In the genomic region with DNA sequence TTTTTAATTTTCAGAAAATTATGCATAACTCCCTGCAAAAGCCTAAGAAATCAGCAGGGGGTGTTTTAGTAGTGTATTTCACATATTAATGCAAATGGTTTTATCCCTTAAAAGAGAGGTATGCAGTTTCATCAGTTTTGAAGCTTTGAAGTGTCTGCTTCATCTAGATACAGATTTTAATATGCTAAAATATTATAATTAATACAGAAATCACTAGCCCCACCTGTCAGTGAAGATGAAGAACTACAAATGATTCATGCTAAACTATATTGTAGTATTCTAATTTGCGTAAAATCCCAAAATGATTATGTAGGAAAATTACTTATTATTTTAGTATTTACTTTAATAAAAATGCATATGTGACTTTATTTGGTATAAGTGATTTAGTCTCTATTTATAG, we compare ENCODE assay signal across 16 cellular contexts. TPM values are rescaled to one million over a fixed set of nuclear protein-coding genes. Genes with fewer than 3 reads are reported as not detected.
A peak's percentile ranks its signal among the peaks of the same experiment; 100 is the strongest.
DNase-seq lines count a peak whose midpoint lies in the region; ATAC-seq, FAIRE-seq and TF ChIP-seq lines count a peak whose summit lies in the region.
"Had no signal": no experiment of that assay in that cellular context is flagged by ENCODE, and none has a peak within 500 bp of the region (broad histone marks: within the 10 kb centered on the region; RNA-seq: fewer than 3 reads in every experiment).

No MANE protein-coding gene starts in this region.

- BruUV-seq in K562 (replicated peaks; lab: Mats Ljungman, UMichigan): no TSS peak

- no peak overlapping the region for H3K9ac ChIP-seq in Karpas-422 (ENCODE audit: low read length)
- no peak overlapping the region for H3K9ac ChIP-seq in K562 (ENCODE audit: insufficient read depth in 1 of 2, low read depth in 2 of 2, low read length in 2 of 2)
- no peak overlapping the region for H3K9ac ChIP-seq in neural cell (ENCODE audit: low read length)

- peaks cover 9% of the 10 kb centered on the region for H3K36me3 Mint-ChIP-seq in activated naive CD8-positive, alpha-beta T cell treated with anti-CD3 and anti-CD28 coated beads, Interleukin-2, amount 50 U/mL, for 24 hours (ENCODE audit: low read depth)
- H3K36me3 Mint-ChIP-seq: IgD-negative memory B cell had no signal

- H3K9me3 Mint-ChIP-seq in activated naive CD8-positive, alpha-beta T cell treated with anti-CD3 and anti-CD28 coated beads, Interleukin-2, amount 50 U/mL, for 24 hours: no peaks in the 10 kb centered on the region
- H3K9me3 Mint-ChIP-seq: activated B cell treated with CpG ODN at 0.5 μM for 24 hours; activated T-cell treated with anti-CD3 and anti-CD28 coated beads, Interleukin-2, amount 50 U/mL, for 24 hours; IgD-negative memory B cell had no signal

- H3K79me2 ChIP-seq in Karpas-422 (ENCODE audit: low read length): peaks cover 21% of the 10 kb centered on the region
- peaks cover 20% of the 10 kb centered on the region for H3K79me2 ChIP-seq in K562 (ENCODE audit: control insufficient read depth, insufficient read depth, low read length)
- H3K79me2 ChIP-seq in neural cell (replicated peaks; ENCODE audit: insufficient read depth, low read length): peaks cover 7% of the 10 kb centered on the region

- H3K4me2 ChIP-seq in Karpas-422 (ENCODE audit: low read depth, low read length, poor library complexity, severe bottlenecking) (no peak overlapping the region), K562 (ENCODE audit: insufficient read depth, low read length) (no peak overlapping the region), neural cell (ENCODE audit: low read length) (no peak overlapping the region)

- H3K27me3 ChIP-seq in Karpas-422 (ENCODE audit: low read length) (no peaks in the 10 kb centered on the region), K562 (ENCODE audit: control insufficient read depth in 2 of 2, insufficient read depth in 2 of 2, low read length in 2 of 2) (no peaks in the 10 kb centered on the region), neural cell (ENCODE audit: insufficient read depth, low read depth, low read length) (no peaks in the 10 kb centered on the region), esophagus squamous epithelium (no peaks in the 10 kb centered on the region), ascending aorta (no peaks in the 10 kb centered on the region)
- H3K27me3 ChIP-seq: body of pancreas had no signal

- POLR2A ChIA-PET in K562 (lab: Yijun Ruan, JAX): interaction anchor here (0.6 kb wide), 1 partner anchor 10 kb away, joined by 4 read pairs; no protein-coding TSS in a partner anchor

- peaks cover 35% of the 10 kb centered on the region for H3K4me1 Mint-ChIP-seq in activated naive CD8-positive, alpha-beta T cell treated with anti-CD3 and anti-CD28 coated beads, Interleukin-2, amount 50 U/mL, for 24 hours

- TF ChIP-seq POLR2A in K562 (conservative IDR thresholded peaks at IDR 0.05) (no peak), esophagus squamous epithelium (IDR thresholded peaks at IDR 0.05) (no peak)

- no peak for FAIRE-seq in K562 (lab: Jason Lieb, UNC)

- H3K27ac ChIP-seq in Karpas-422 (ENCODE audit: low read length) (no peak overlapping the region), K562 (ENCODE audit: extremely low read depth, low read depth, low read length) (no peak overlapping the region), neural cell (ENCODE audit: low read length) (no peak overlapping the region), esophagus squamous epithelium (no peak overlapping the region), ascending aorta (no peak overlapping the region)
- H3K27ac ChIP-seq: body of pancreas had no signal

- no peaks in the 10 kb centered on the region for H3K9me3 ChIP-seq in Karpas-422 (ENCODE audit: low read length)
- no peaks in the 10 kb centered on the region for H3K9me3 ChIP-seq in K562 (replicated peaks; ENCODE audit: control insufficient read depth, insufficient read depth, low read depth, low read length)
- H3K9me3 ChIP-seq in neural cell (ENCODE audit: low read length): no peaks in the 10 kb centered on the region
- no peaks in the 10 kb centered on the region for H3K9me3 ChIP-seq in esophagus squamous epithelium
- no peaks in the 10 kb centered on the region for H3K9me3 ChIP-seq in ascending aorta
- H3K9me3 ChIP-seq: body of pancreas had no signal

- in situ Hi-C loops in K562 (cut with MboI): loop anchor here (25.0 kb wide), 1 partner anchor 1870 kb away; no protein-coding TSS in a partner anchor

- ATAC-seq in K562: no peak
- no peak for ATAC-seq in activated naive CD8-positive, alpha-beta T cell treated with anti-CD3 and anti-CD28 coated beads, Interleukin-2, amount 50 U/mL, for 24 hours
- ATAC-seq: body of pancreas had no signal

- no peak overlapping the region for H2AFZ ChIP-seq in Karpas-422 (ENCODE audit: low read length)
- H2AFZ ChIP-seq in K562 (ENCODE audit: low read depth, low read length): no peak overlapping the region
- H2AFZ ChIP-seq in neural cell (ENCODE audit: low read depth, low read length): no peak overlapping the region

- H3K27me3 Mint-ChIP-seq in activated naive CD8-positive, alpha-beta T cell treated with anti-CD3 and anti-CD28 coated beads, Interleukin-2, amount 50 U/mL, for 24 hours: peaks cover 1% of the 10 kb centered on the region
- H3K27me3 Mint-ChIP-seq: activated B cell treated with CpG ODN at 0.5 μM for 24 hours; activated T-cell treated with anti-CD3 and anti-CD28 coated beads, Interleukin-2, amount 50 U/mL, for 24 hours; IgD-negative memory B cell had no signal

- no peak overlapping the region for H3K4me3 Mint-ChIP-seq in activated naive CD8-positive, alpha-beta T cell treated with anti-CD3 and anti-CD28 coated beads, Interleukin-2, amount 50 U/mL, for 24 hours
- H3K4me3 Mint-ChIP-seq: activated B cell treated with CpG ODN at 0.5 μM for 24 hours; activated T-cell treated with anti-CD3 and anti-CD28 coated beads, Interleukin-2, amount 50 U/mL, for 24 hours had no signal

- DNase-seq in DMS 273 (lab: John Stamatoyannopoulos, UW; ENCODE audit: unreplicated experiment) (peak; percentile 13), DMS 273 treated with DMSO at 0.1 percent for 48 hours (lab: John Stamatoyannopoulos, UW) (no peak), Karpas-422 (peak; percentile 67), K562 (ENCODE audit: extremely low read depth in 1 of 4, low spot score in 3 of 4) (no peak), esophagus squamous epithelium (lab: John Stamatoyannopoulos, UW) (no peak), ascending aorta (ENCODE audit: low spot score in 2 of 2) (no peak)
- DNase-seq in activated naive CD8-positive, alpha-beta T cell treated with anti-CD3 and anti-CD28 coated beads, Interleukin-2, amount 50 U/mL, for 24 hours: no peak
- DNase-seq: 8988T; activated B cell treated with CpG ODN at 0.5 μM for 24 hours; activated T-cell treated with anti-CD3 and anti-CD28 coated beads, Interleukin-2, amount 50 U/mL, for 24 hours; body of pancreas; DMS79; SHP77 treated with DMSO at 0.1 percent for 48 hours had no signal

- TF ChIP-seq EP300 in K562 (IDR thresholded peaks at IDR 0.05; ENCODE audit: low read length) (no peak), neural cell (conservative IDR thresholded peaks at IDR 0.05; ENCODE audit: poor library complexity, severe bottlenecking) (no peak)

- TF ChIP-seq RAD21 in K562 (CRISPR knock-in tag; conservative IDR thresholded peaks at IDR 0.05 in 1 of 2, IDR thresholded peaks at IDR 0.05 in 1 of 2) (no peak), neural cell (conservative IDR thresholded peaks at IDR 0.05) (no peak)

- peaks cover 35% of the 10 kb centered on the region for H3K4me1 ChIP-seq in Karpas-422 (ENCODE audit: low read length)
- peaks cover 4 to 7% of the 10 kb centered on the region in 2 experiments; a peak in 3 of 5 replicates for H3K4me1 ChIP-seq in K562 (replicated peaks in 1 of 2; ENCODE audit: control insufficient read depth in 2 of 2, insufficient read depth in 2 of 2, low read length in 2 of 2)
- H3K4me1 ChIP-seq in esophagus squamous epithelium: peaks cover 0 to 22% (median 3%) of the 10 kb centered on the region in 3 donors
- peaks cover 0 to 3% of the 10 kb centered on the region in 2 donors for H3K4me1 ChIP-seq in ascending aorta

- 100% methylated on average over 1 of the region's 1 CpG for WGBS in K562 (ENCODE audit: insufficient coverage, low coverage, missing lambda C conversion rate)
- WGBS in esophagus squamous epithelium, 2 donors: 73 to 93% methylated on average over 1 of the region's 1 CpG

- H3K36me3 ChIP-seq in Karpas-422 (ENCODE audit: insufficient read depth, low read length) (peaks cover 5% of the 10 kb centered on the region; the same call in 1 of the 2 replicates), K562 (ENCODE audit: control insufficient read depth, insufficient read depth, low read length) (peaks cover 7% of the 10 kb centered on the region), neural cell (ENCODE audit: insufficient read depth, low read length) (no peaks in the 10 kb centered on the region), esophagus squamous epithelium (no peaks in the 10 kb centered on the region), ascending aorta (no peaks in the 10 kb centered on the region)

- H4K20me1 ChIP-seq in Karpas-422 (ENCODE audit: insufficient read depth, low read depth, low read length) (no peaks in the 10 kb centered on the region), K562 (replicated peaks; ENCODE audit: control insufficient read depth, insufficient read depth, low read length) (no peaks in the 10 kb centered on the region), neural cell (ENCODE audit: insufficient read depth) (no peaks in the 10 kb centered on the region)

- H3K4me3 ChIP-seq in Karpas-422 (ENCODE audit: low read length) (no peak overlapping the region), K562 (no peak overlapping the region), neural cell (ENCODE audit: low read length) (no peak overlapping the region), esophagus squamous epithelium (no peak overlapping the region), ascending aorta (no peak overlapping the region)
- H3K4me3 ChIP-seq: body of pancreas had no signal

- no peaks in the 10 kb centered on the region for H3F3A ChIP-seq in neural cell (ENCODE audit: insufficient read depth, low read length, poor library complexity, severe bottlenecking)

- no peak overlapping the region for H3K27ac Mint-ChIP-seq in activated naive CD8-positive, alpha-beta T cell treated with anti-CD3 and anti-CD28 coated beads, Interleukin-2, amount 50 U/mL, for 24 hours
- H3K27ac Mint-ChIP-seq: activated B cell treated with CpG ODN at 0.5 μM for 24 hours; activated T-cell treated with anti-CD3 and anti-CD28 coated beads, Interleukin-2, amount 50 U/mL, for 24 hours; IgD-negative memory B cell had no signal

- CTCF ChIA-PET in K562 (lab: Yijun Ruan, JAX; ENCODE audit: low intra/inter-chr PET ratio): no interaction called here

- no peaks in the 10 kb centered on the region for H3K9me1 ChIP-seq in K562 (ENCODE audit: control insufficient read depth, insufficient read depth, low read length)

- intact Hi-C loops in K562 (cut with micrococcal nuclease) (loop anchor here (10.0 kb wide), 1 partner anchor 1368 kb away; no protein-coding TSS in a partner anchor), esophagus squamous epithelium (cut with DNase I) (no loop called here), ascending aorta (cut with DNase I) (no loop called here)

- TF ChIP-seq CTCF in K562 (IDR thresholded peaks at IDR 0.05 in 2 of 3, conservative IDR thresholded peaks at IDR 0.05 in 1 of 3; ENCODE audit: insufficient read depth in 2 of 3, low read depth in 1 of 3, low read length in 3 of 3): peak in 1 of 3 experiments; percentile 48; a peak in 2 of 6 replicates
- peak; percentile 45 for TF ChIP-seq CTCF in neural cell (IDR thresholded peaks at IDR 0.05; ENCODE audit: poor library complexity, severe bottlenecking)
- peak in 1 of 6 experiments; percentile 25 for TF ChIP-seq CTCF in esophagus squamous epithelium (IDR thresholded peaks at IDR 0.05)
- TF ChIP-seq CTCF in ascending aorta (IDR thresholded peaks at IDR 0.05): no peak

- H3K9me2 ChIP-seq in Karpas-422 (replicated peaks; ENCODE audit: insufficient read depth, low read length) (no peaks in the 10 kb centered on the region), neural cell (ENCODE audit: insufficient read depth, low read length) (no peaks in the 10 kb centered on the region)

RNA-seq across cellular contexts. Expression of a gene that starts 2.9 kb away (rescaled TPM):
- 40.3 and 45.0 TPM in 2 replicates for total RNA-seq in Karpas-422 (2014; rRNA removed; shearing (Covaris generic); ENCODE audit: low replicate concordance)
- total RNA-seq in K562 (2011; cell fraction: chromatin; rRNA removed; ENCODE audit: low replicate concordance): 78.0 and 128 TPM in 2 replicates
- 43.4 and 57.8 TPM in 2 replicates for total RNA-seq in K562 (2011; cell fraction: nucleolus; rRNA removed)
- 59.3 and 74.2 TPM in 2 replicates for total RNA-seq in K562 (2011; cell fraction: nucleoplasm; rRNA removed)
- 34.5 and 34.6 TPM in 2 replicates for total RNA-seq in K562 (2014; rRNA removed)
- total RNA-seq in K562 (2014; rRNA removed; fragmentation: Illumina TruSeq; extraction: Trizol): 48.8 and 52.4 TPM in 2 replicates
- 36.8 and 42.8 TPM in 2 replicates for total RNA-seq in K562 (2015; rRNA removed; fragmentation: Illumina TruSeq; extraction: Trizol)
- total RNA-seq in K562 (2021): 35.6 and 50.7 TPM in 2 replicates
- polyA plus RNA-seq in K562 (2011; rRNA removed): 32.8 and 40.4 TPM in 2 replicates
- polyA plus RNA-seq in K562 (2011; cell fraction: cytosol; rRNA removed): 18.9 and 23.9 TPM in 2 replicates
- polyA plus RNA-seq in K562 (2011; cell fraction: nucleus; rRNA removed): 50.5 and 51.9 TPM in 2 replicates
- 19.3 and 23.7 TPM in 2 replicates for polyA plus RNA-seq in K562 (2012)
- polyA plus RNA-seq in K562 (2014; fragmentation: Illumina TruSeq; extraction: Trizol): 34.6 and 39.7 TPM in 2 replicates
- polyA plus RNA-seq in K562 (2014; fragmentation: Nextera tagmentation; extraction: Ambion mirVana): 100 to 1,000 TPM; 129 to 145 TPM
- 36.6 and 37.6 TPM in 2 replicates for polyA plus RNA-seq in K562 (2014; rRNA removed)
- 55.1 and 57.5 TPM in 2 replicates for polyA minus RNA-seq in K562 (2011; rRNA and poly(A)+ RNA removed)
- 17.5 and 20.9 TPM in 2 replicates for polyA minus RNA-seq in K562 (2011; cell fraction: cytosol; rRNA and poly(A)+ RNA removed)
- polyA minus RNA-seq in K562 (2011; cell fraction: nucleus; rRNA and poly(A)+ RNA removed): 80.4 and 104 TPM in 2 replicates
- 13.0 and 15.5 TPM in 2 replicates for polyA plus RNA-seq in neural cell
- polyA minus RNA-seq in neural cell: 19.0 and 25.4 TPM in 2 replicates
- 10 to 100 TPM; 11.2 to 15.6 (median 11.4) TPM for total RNA-seq in esophagus squamous epithelium
- 2.9 TPM for total RNA-seq in ascending aorta

RNA-seq across cellular contexts. Expression of a gene that starts 53.4 kb away (rescaled TPM):
- total RNA-seq in Karpas-422 (2014; rRNA removed; shearing (Covaris generic); ENCODE audit: low replicate concordance): not detected in 2 replicates
- total RNA-seq in K562 (2011; cell fraction: chromatin; rRNA removed; ENCODE audit: low replicate concordance): not detected in 2 replicates
- total RNA-seq in K562 (2011; cell fraction: nucleolus; rRNA removed): not detected in 2 replicates
- not detected in 2 replicates for total RNA-seq in K562 (2011; cell fraction: nucleoplasm; rRNA removed)
- total RNA-seq in K562 (2014; rRNA removed) (not detected in 2 replicates), K562 (2014; rRNA removed; fragmentation: Illumina TruSeq; extraction: Trizol) (not detected in 2 replicates), K562 (2015; rRNA removed; fragmentation: Illumina TruSeq; extraction: Trizol) (not detected in 2 replicates), K562 (2021) (not detected in 2 replicates), esophagus squamous epithelium (under 1 TPM in 1 of 4 donors, not detected in 3; 0.19 TPM), ascending aorta (not detected)
- polyA plus RNA-seq in K562 (2011; rRNA removed) (not detected in 2 replicates), K562 (2014; fragmentation: Illumina TruSeq; extraction: Trizol) (not detected in 2 replicates), K562 (2014; fragmentation: Nextera tagmentation; extraction: Ambion mirVana) (not detected), K562 (2014; rRNA removed) (not detected in 2 replicates), neural cell (1.2 TPM in 1 of 2 replicates, not detected in the other)
- polyA plus RNA-seq in K562 (2011; cell fraction: cytosol; rRNA removed): not detected in 2 replicates
- polyA plus RNA-seq in K562 (2011; cell fraction: nucleus; rRNA removed): not detected in 2 replicates
- 0.18 and 0.26 TPM in 2 replicates for polyA plus RNA-seq in K562 (2012)
- polyA minus RNA-seq in K562 (2011; rRNA and poly(A)+ RNA removed): not detected in 2 replicates
- not detected in 2 replicates for polyA minus RNA-seq in K562 (2011; cell fraction: cytosol; rRNA and poly(A)+ RNA removed)
- not detected in 2 replicates for polyA minus RNA-seq in K562 (2011; cell fraction: nucleus; rRNA and poly(A)+ RNA removed)
- not detected in 2 replicates for polyA minus RNA-seq in neural cell
- total RNA-seq: activated B cell treated with CpG ODN at 0.5 μM for 24 hours, body of pancreas had no signal
- polyA plus RNA-seq: IgD-negative memory B cell, thymus had no signal

Comparison
In these comparisons a context has a peak if more than half of its experiments do, and no peak if none do; other contexts are left out.
1. DNase-seq: peak in DMS 273 (single experiment) and Karpas-422 (single experiment); none in DMS 273 treated with DMSO at 0.1 percent for 48 hours (single experiment), K562 (0 of 4), esophagus squamous epithelium (single experiment), ascending aorta (0 of 2) and activated naive CD8-positive, alpha-beta T cell treated with anti-CD3 and anti-CD28 coated beads, Interleukin-2, amount 50 U/mL, for 24 hours (single experiment).